Comparison of ENCODE assay signal across 1 cellular context in the genomic region with DNA sequence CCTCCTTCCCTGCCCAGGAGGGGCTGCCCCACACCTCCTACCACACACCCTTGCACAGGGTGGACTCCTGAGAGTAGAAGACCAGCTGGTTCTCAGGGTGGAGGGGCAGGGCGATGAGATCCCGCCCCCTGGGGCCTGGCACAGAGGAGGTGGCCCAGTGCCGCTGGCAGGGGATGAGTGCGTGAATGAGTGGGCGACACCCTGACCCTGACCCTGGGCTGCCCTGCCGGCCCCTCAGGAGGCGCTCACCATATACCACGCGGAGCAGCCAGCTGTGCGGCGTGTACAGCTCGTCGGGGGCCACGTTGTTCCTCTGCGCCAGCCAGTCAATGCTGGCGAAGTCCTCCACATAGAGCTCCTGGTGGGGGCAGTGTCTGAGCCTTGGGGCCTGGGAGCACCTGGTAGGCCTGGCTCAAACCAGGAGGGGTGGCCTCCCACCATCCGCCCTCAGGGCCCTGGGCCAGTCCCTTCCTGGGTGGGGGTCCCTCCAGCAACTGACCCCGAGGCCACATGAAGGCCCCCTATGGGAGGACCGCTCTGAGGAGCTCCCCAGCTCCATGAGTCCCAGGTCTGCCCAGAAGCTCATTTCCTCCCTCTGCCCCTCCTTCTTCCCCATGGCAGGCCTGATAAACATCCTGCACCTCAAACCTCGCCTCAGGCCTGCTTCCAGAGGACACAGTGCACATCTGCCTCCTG.
TF ChIP-seq lines count a peak whose summit lies in the region.

No MANE protein-coding gene starts in this region.

TF ChIP-seq in GM12891, 5 proteins besides CTCF, POLR2A, EP300 and RAD21:
- no peak for TF ChIP-seq PAX5 (IDR thresholded peaks at IDR 0.05; ENCODE audit: insufficient read depth, low read length, severe bottlenecking)
- TF ChIP-seq POU2F2 (IDR thresholded peaks at IDR 0.05; ENCODE audit: low read depth, low read length): no peak
- TF ChIP-seq TAF1 (IDR thresholded peaks at IDR 0.05; ENCODE audit: low read depth, low read length): no peak
- no peak for TF ChIP-seq SPI1 (IDR thresholded peaks at IDR 0.05; ENCODE audit: low read depth, low read length)
- no peak for TF ChIP-seq POLR2AphosphoS5 (IDR thresholded peaks at IDR 0.05; ENCODE audit: low read depth, low read length)
